Comparison of ENCODE assay signal across 25 cellular contexts in genomic region chr7:75563171-75563570, GRCh38.
"Had no signal": no experiment of that assay in that cellular context is flagged by ENCODE, and none has a peak within 500 bp of the region (broad histone marks: within the 10 kb centered on the region; RNA-seq: fewer than 3 reads in every experiment).

No MANE protein-coding gene starts in this region.

- H3K4me3 ChIP-seq: dorsolateral prefrontal cortex, gastrocnemius medialis, lower lobe of right lung, right lobe of liver, suprapubic skin, transverse colon, upper lobe of right lung, uterus had no signal

- H3K9me3 ChIP-seq: gastrocnemius medialis, lower lobe of right lung, right lobe of liver, suprapubic skin, transverse colon, upper lobe of right lung, uterus had no signal

- ATAC-seq: esophagus mucosa; gastrocnemius medialis; left ventricle myocardium superior; lower lobe of right lung; natural killer cell; right lobe of liver; stimulated activated naive CD8-positive, alpha-beta T cell treated with anti-CD3 and anti-CD28 coated beads, Interleukin-15, amount 100 ng/mL, for 72 hours; upper lobe of right lung had no signal

- H3K27ac Mint-ChIP-seq: natural killer cell; progenitor cell of endocrine pancreas; stimulated activated naive CD8-positive, alpha-beta T cell treated with anti-CD3 and anti-CD28 coated beads, Interleukin-15, amount 100 ng/mL, for 72 hours had no signal

- H3K4me1 ChIP-seq: parathyroid adenoma, right lobe of liver, transverse colon, uterus had no signal

- H3K27me3 ChIP-seq: dorsolateral prefrontal cortex, gastrocnemius medialis, right lobe of liver, suprapubic skin, transverse colon, upper lobe of right lung, uterus had no signal

- H3K79me2 ChIP-seq: parathyroid adenoma had no signal

- DNase-seq: cortex of kidney; dorsolateral prefrontal cortex; effector CD4-positive, alpha-beta T cell; foreskin fibroblast; gastrocnemius medialis; head of caudate nucleus; left ventricle myocardium superior; lower lobe of right lung; natural killer cell; right lobe of liver; small intestine; stimulated activated CD4-positive, alpha-beta T cell treated with anti-CD3 and anti-CD28 coated beads, Interleukin-12 subunit alpha, Interleukin-12 subunit beta, amount 100 ng/mL, for 4 hours; stimulated activated CD4-positive, alpha-beta T cell treated with anti-CD3 and anti-CD28 coated beads, Interleukin-1b, Interleukin-23, amount 100 ng/mL, for 48 hours; stimulated activated CD4-positive, alpha-beta T cell treated with anti-CD3 and anti-CD28 coated beads, Interleukin-4, amount 100 ng/mL, for 1 hour; stimulated activated CD8-positive, alpha-beta memory T cell treated with anti-CD3 and anti-CD28 coated beads, Interleukin-4, amount 100 ng/mL, for 48 hours; stimulated activated naive CD4-positive, alpha-beta T cell; stimulated activated naive CD8-positive, alpha-beta T cell treated with anti-CD3 and anti-CD28 coated beads, Interleukin-15, amount 100 ng/mL, for 72 hours; transverse colon; upper lobe of right lung; uterus had no signal

- H3K4me1 Mint-ChIP-seq: natural killer cell had no signal

- H3K4me3 Mint-ChIP-seq: natural killer cell; stimulated activated naive CD8-positive, alpha-beta T cell treated with anti-CD3 and anti-CD28 coated beads, Interleukin-15, amount 100 ng/mL, for 72 hours had no signal

- H3K27me3 Mint-ChIP-seq: progenitor cell of endocrine pancreas; stimulated activated naive CD8-positive, alpha-beta T cell treated with anti-CD3 and anti-CD28 coated beads, Interleukin-15, amount 100 ng/mL, for 72 hours had no signal

- H3K9ac ChIP-seq: parathyroid adenoma had no signal

- H2AFZ ChIP-seq: parathyroid adenoma had no signal

- H3K36me3 ChIP-seq: transverse colon, uterus had no signal

- H3K27ac ChIP-seq: epithelial cell of prostate, gastrocnemius medialis, lower lobe of right lung, parathyroid adenoma, right lobe of liver, suprapubic skin, transverse colon, upper lobe of right lung, uterus had no signal
